ENCODE assay signal across 8 cellular contexts in the genomic region with DNA sequence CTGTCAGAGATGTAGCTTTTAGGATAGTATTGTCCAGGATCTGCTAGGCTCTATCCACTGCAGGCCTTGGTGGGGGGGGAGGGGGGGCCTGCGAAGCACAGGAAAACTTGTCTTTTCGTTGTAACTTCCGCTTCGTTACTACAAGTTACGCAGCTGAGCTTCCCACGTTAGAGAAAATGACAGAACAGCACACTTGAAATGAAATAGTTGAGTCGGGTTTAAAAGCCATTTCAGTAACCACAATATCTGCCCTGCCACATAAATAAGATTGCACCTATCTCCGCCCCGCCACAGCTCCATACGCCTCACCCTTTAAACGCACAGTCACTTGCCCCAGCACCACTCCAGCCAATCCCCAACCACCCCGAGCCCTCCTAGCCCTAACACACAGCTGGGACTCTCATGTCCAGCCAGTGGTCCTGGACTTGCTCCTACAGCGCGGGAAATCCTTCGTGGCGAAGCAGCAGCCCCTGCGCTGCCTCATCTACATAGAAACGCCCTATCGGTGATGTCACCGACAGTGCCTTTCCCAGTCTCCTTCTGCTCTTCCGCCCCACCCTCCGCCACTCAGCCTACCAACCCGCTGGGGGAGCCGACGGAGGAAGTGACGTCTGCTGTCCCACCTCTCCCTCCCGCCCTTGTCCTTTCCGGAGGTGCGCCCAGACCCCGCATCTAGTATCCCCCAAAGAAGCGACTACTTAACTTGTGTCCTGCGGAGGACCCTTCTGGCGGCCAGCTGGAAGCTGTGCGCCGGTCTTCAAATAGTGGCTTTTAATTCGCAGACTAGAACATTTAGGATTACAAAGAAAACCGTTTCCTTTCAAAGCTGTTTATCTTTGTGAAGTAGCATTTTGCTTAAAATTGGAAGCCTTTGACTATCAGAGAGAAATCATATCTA. TPM values are rescaled to one million over a fixed set of nuclear protein-coding genes. Genes with fewer than 3 reads are reported as not detected.
DNase-seq lines count a peak whose midpoint lies in the region; ATAC-seq and TF ChIP-seq lines count a peak whose summit lies in the region.
"Not testable (repeated sequence)": the region's sequence is repeated elsewhere in the genome, so short reads cannot be mapped to it uniquely, and the experiment has no call there.

No MANE protein-coding gene starts in this region.

- ATAC-seq in stimulated activated naive CD8-positive, alpha-beta T cell treated with anti-CD3 and anti-CD28 coated beads, Interleukin-15, amount 100 ng/mL, for 72 hours: peak; percentile 88

- not testable (repeated sequence) for H4K20me1 ChIP-seq in Karpas-422 (ENCODE audit: insufficient read depth, low read depth, low read length); neural progenitor cell (ENCODE audit: low read depth)

- not testable (repeated sequence) for H3K9me3 Mint-ChIP-seq in activated naive CD8-positive, alpha-beta T cell treated with anti-CD3 and anti-CD28 coated beads for 36 hours; neural progenitor cell; stimulated activated naive CD8-positive, alpha-beta T cell treated with anti-CD3 and anti-CD28 coated beads, Interleukin-15, amount 100 ng/mL, for 72 hours

- H3K79me2 ChIP-seq in Karpas-422 (ENCODE audit: low read length); neural progenitor cell (ENCODE audit: low read depth): not testable (repeated sequence)

- peak overlapping the region; percentile 84 for H3K4me2 ChIP-seq in Karpas-422 (ENCODE audit: low read depth, low read length, poor library complexity, severe bottlenecking)
- H3K4me2 ChIP-seq in neural progenitor cell: peak overlapping the region; percentile 81

- peak; percentile 96 for DNase-seq in ELR (ENCODE audit: low read depth)
- DNase-seq in H4 (ENCODE audit: low spot score): peak; percentile 97
- peak; percentile 93 for DNase-seq in Karpas-422
- peak; percentile 90 for DNase-seq in SW480 (ENCODE audit: low spot score)
- DNase-seq in activated naive CD8-positive, alpha-beta T cell treated with anti-CD3 and anti-CD28 coated beads for 36 hours: peak; percentile 46
- peak; percentile 75 for DNase-seq in glomerular endothelial cell (ENCODE audit: extremely low read depth, low read depth, low spot score)
- peak; percentile 86 for DNase-seq in neural progenitor cell (ENCODE audit: low spot score)
- DNase-seq in stimulated activated naive CD8-positive, alpha-beta T cell treated with anti-CD3 and anti-CD28 coated beads, Interleukin-15, amount 100 ng/mL, for 72 hours: peak; percentile 77 to 81

- H3K36me3 ChIP-seq in Karpas-422 (ENCODE audit: insufficient read depth, low read length); neural progenitor cell: not testable (repeated sequence)

- peak overlapping the region; percentile 88 for H3K9ac ChIP-seq in Karpas-422 (ENCODE audit: low read length)
- not testable (repeated sequence) for H3K9ac ChIP-seq in neural progenitor cell

- not testable (repeated sequence) for TF ChIP-seq CTCF in neural progenitor cell (IDR thresholded peaks at IDR 0.05)

- H3K36me3 Mint-ChIP-seq in activated naive CD8-positive, alpha-beta T cell treated with anti-CD3 and anti-CD28 coated beads for 36 hours; neural progenitor cell: not testable (repeated sequence)

- H3K9me3 ChIP-seq in Karpas-422 (ENCODE audit: low read length); neural progenitor cell (ENCODE audit: low read depth): not testable (repeated sequence)

- H3K27me3 ChIP-seq in Karpas-422 (ENCODE audit: low read length); neural progenitor cell: not testable (repeated sequence)

- H3K4me1 ChIP-seq in Karpas-422 (ENCODE audit: low read length): peaks cover 32% of the 10 kb centered on the region
- H3K4me1 ChIP-seq in neural progenitor cell: not testable (repeated sequence)

- H3K27ac Mint-ChIP-seq in activated naive CD8-positive, alpha-beta T cell treated with anti-CD3 and anti-CD28 coated beads for 36 hours: peak overlapping the region; percentile 100
- peak overlapping the region; percentile 100 for H3K27ac Mint-ChIP-seq in neural progenitor cell
- H3K27ac Mint-ChIP-seq in stimulated activated naive CD8-positive, alpha-beta T cell treated with anti-CD3 and anti-CD28 coated beads, Interleukin-15, amount 100 ng/mL, for 72 hours: peak overlapping the region; percentile 100

- not testable (repeated sequence) for H2AFZ ChIP-seq in Karpas-422 (ENCODE audit: low read length); neural progenitor cell (replicated peaks)

- not testable (repeated sequence) for H3K9me2 ChIP-seq in Karpas-422 (replicated peaks; ENCODE audit: insufficient read depth, low read length)

- peaks cover 15% of the 10 kb centered on the region for H3K4me1 Mint-ChIP-seq in activated naive CD8-positive, alpha-beta T cell treated with anti-CD3 and anti-CD28 coated beads for 36 hours
- H3K4me1 Mint-ChIP-seq in neural progenitor cell: peaks cover 32% of the 10 kb centered on the region
- H3K4me1 Mint-ChIP-seq in stimulated activated naive CD8-positive, alpha-beta T cell treated with anti-CD3 and anti-CD28 coated beads, Interleukin-15, amount 100 ng/mL, for 72 hours: peaks cover 31% of the 10 kb centered on the region

- peak overlapping the region; percentile 67 for H3K4me3 ChIP-seq in Karpas-422 (ENCODE audit: low read length)
- H3K4me3 ChIP-seq in neural progenitor cell: peak overlapping the region; percentile 45

- H3F3A ChIP-seq in neural progenitor cell (ENCODE audit: low read depth): peaks cover 26% of the 10 kb centered on the region

- peak overlapping the region; percentile 85 for H3K4me3 Mint-ChIP-seq in activated naive CD8-positive, alpha-beta T cell treated with anti-CD3 and anti-CD28 coated beads for 36 hours
- H3K4me3 Mint-ChIP-seq in neural progenitor cell: peak overlapping the region; percentile 90
- H3K4me3 Mint-ChIP-seq in stimulated activated naive CD8-positive, alpha-beta T cell treated with anti-CD3 and anti-CD28 coated beads, Interleukin-15, amount 100 ng/mL, for 72 hours: peak overlapping the region; percentile 92 to 97

- H3K27ac ChIP-seq in Karpas-422 (ENCODE audit: low read length): peak overlapping the region; percentile 99
- H3K27ac ChIP-seq in neural progenitor cell: peak overlapping the region; percentile 94

- H3K27me3 Mint-ChIP-seq in activated naive CD8-positive, alpha-beta T cell treated with anti-CD3 and anti-CD28 coated beads for 36 hours: peaks cover 26% of the 10 kb centered on the region
- H3K27me3 Mint-ChIP-seq in neural progenitor cell (ENCODE audit: insufficient read depth, low read depth); stimulated activated naive CD8-positive, alpha-beta T cell treated with anti-CD3 and anti-CD28 coated beads, Interleukin-15, amount 100 ng/mL, for 72 hours: not testable (repeated sequence)

RNA-seq across cellular contexts. Expression of a gene that starts 46.2 kb away (rescaled TPM):
- not detected in 2 replicates for total RNA-seq in H4 (2014; rRNA removed; shearing (Covaris generic))
- not detected in 2 replicates for total RNA-seq in Karpas-422 (2014; rRNA removed; shearing (Covaris generic); ENCODE audit: low replicate concordance)
- total RNA-seq in activated naive CD8-positive, alpha-beta T cell treated with anti-CD3 and anti-CD28 coated beads for 36 hours: not detected
- not detected in 2 replicates for total RNA-seq in glomerular endothelial cell
- total RNA-seq in neural progenitor cell (ENCODE audit: low replicate concordance): not detected in 2 replicates

Comparison
In these comparisons a context has a peak if more than half of its experiments do, and no peak if none do; other contexts are left out.
1. Peak in every context shown above with its lines: DNase-seq, ATAC-seq, H3K4me3 ChIP-seq and H3K27ac ChIP-seq.
2. DNase-seq: peak in every context shown above with its lines; median percentile 97 in H4; 96 in ELR; 93 in Karpas-422; 90 in SW480; 86 in neural progenitor cell; 79 in stimulated activated naive CD8-positive, alpha-beta T cell treated with anti-CD3 and anti-CD28 coated beads, Interleukin-15, amount 100 ng/mL, for 72 hours; 75 in glomerular endothelial cell; 46 in activated naive CD8-positive, alpha-beta T cell treated with anti-CD3 and anti-CD28 coated beads for 36 hours.